In genomic region chr2:188983427-188984101, GRCh38 we compare ENCODE assay signal across 9 cellular contexts. TPM values are rescaled to one million over a fixed set of nuclear protein-coding genes. Genes with fewer than 3 reads are reported as not detected.
A peak's percentile ranks its signal among the peaks of the same experiment; 100 is the strongest.
DNase-seq lines count a peak whose midpoint lies in the region; ATAC-seq and TF ChIP-seq lines count a peak whose summit lies in the region.
"Had no signal": no experiment of that assay in that cellular context is flagged by ENCODE, and none has a peak within 500 bp of the region (broad histone marks: within the 10 kb centered on the region; RNA-seq: fewer than 3 reads in every experiment).

No MANE protein-coding gene starts in this region.

- TF ChIP-seq CTCF in GM12872 (IDR thresholded peaks at IDR 0.05; ENCODE audit: insufficient read depth, low read depth, low read length): peak; percentile 48; the same call in 2 of the 3 replicates

- DNase-seq in OCI-M1 (lab: John Stamatoyannopoulos, UW) (peak; percentile 36), fibroblast of gingiva (ENCODE audit: low read depth) (peak; percentile 98), renal cortical epithelial cell (ENCODE audit: low read depth) (peak; percentile 18), substantia nigra (lab: John Stamatoyannopoulos, UW) (no peak), NCI-H1436 (lab: John Stamatoyannopoulos, UW) (no peak), cerebellar cortex (ENCODE audit: low spot score) (no peak)
- DNase-seq: activated effector memory CD4-positive, alpha-beta T cell treated with anti-CD3 and anti-CD28 coated beads, Interleukin-2, amount 50 U/mL, for 16 hours had no signal

- no peak for ATAC-seq in GM19467 (IDR thresholded peaks at IDR 0.05; ENCODE audit: unreplicated experiment)

- H3K27ac ChIP-seq in substantia nigra (ENCODE audit: low read depth, low read length, poor library complexity, severe bottlenecking): no peak overlapping the region

RNA-seq across cellular contexts. Expression of gene COL3A1, which starts 9.4 kb away (rescaled TPM):
- total RNA-seq in renal cortical epithelial cell: 1.6 and 18.2 TPM in 2 replicates

Comparison
In these comparisons a context has a peak if more than half of its experiments do, and no peak if none do; other contexts are left out.
1. DNase-seq: peak in OCI-M1 (single experiment), fibroblast of gingiva (single experiment) and renal cortical epithelial cell (single experiment); none in substantia nigra (0 of 49), NCI-H1436 (single experiment) and cerebellar cortex (single experiment).